Comparison of ENCODE assay signal across 10 cellular contexts in the genomic region with DNA sequence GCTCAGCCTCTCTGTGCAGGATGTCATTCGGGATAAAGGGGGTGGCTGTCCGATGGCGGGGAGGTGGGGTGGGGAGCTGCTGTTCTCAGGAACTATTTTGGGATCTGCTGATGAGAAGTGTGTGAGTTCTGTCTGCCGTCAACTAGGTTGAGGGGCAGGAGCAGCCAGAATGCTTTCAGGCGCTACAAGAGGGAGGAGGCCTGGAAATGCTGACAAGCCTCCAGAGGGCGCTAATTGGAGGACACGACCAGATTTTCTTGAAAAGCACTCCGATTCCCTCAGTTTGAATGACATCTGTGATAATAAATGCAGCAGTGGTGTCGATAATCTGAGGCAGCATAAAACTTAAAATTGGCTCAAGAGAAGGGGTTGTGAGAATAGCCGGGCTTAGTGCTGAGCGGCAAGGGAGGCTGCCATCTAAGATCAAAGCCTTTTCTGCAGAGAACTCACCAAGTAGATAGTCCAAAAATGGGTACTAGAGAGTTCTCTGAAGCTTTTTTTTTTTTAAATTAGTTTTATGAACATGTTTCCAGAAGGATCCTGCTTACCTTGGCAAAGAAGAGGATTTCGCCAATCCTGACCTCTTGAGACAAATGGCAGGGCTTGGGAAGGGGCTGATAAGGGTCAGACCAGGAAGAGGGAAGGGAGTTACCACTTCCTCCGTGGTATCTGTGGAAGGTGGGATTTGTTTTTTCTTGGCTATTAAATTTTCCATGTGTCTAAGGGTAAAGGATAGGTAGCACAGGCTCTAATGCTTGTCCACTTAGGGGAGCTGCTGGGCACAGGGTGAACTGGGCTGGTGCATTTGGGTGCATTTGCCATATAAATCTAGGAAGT.
A peak's percentile ranks its signal among the peaks of the same experiment; 100 is the strongest.
DNase-seq lines count a peak whose midpoint lies in the region; ATAC-seq and TF ChIP-seq lines count a peak whose summit lies in the region.
"Had no signal": no experiment of that assay in that cellular context is flagged by ENCODE, and none has a peak within 500 bp of the region (broad histone marks: within the 10 kb centered on the region; RNA-seq: fewer than 3 reads in every experiment).

No MANE protein-coding gene starts in this region.

- H3K9ac ChIP-seq in colonic mucosa (ENCODE audit: low read depth in 2 of 2, low read length in 2 of 2) = no peak overlapping the region
- H3K9ac ChIP-seq: BLaER1 treated with 17β-estradiol and CSF1 and Interleukin-3, amounts not matched to agents 10 nM and 100 nM had no signal

- H3K4me1 ChIP-seq in colonic mucosa = no peaks in the 10 kb centered on the region
- H3K4me1 ChIP-seq: psoas muscle had no signal

- peak in 1 of 2 donors; percentile 42 for ATAC-seq in naive thymus-derived CD8-positive, alpha-beta T cell
- ATAC-seq in GM18867 (IDR thresholded peaks at IDR 0.05; ENCODE audit: unreplicated experiment) (no peak), HG03442 (IDR thresholded peaks at IDR 0.05; ENCODE audit: unreplicated experiment) (no peak), HG03039 (IDR thresholded peaks at IDR 0.05; ENCODE audit: unreplicated experiment) (no peak)

- peak; percentile 14 for DNase-seq in NCI-H510A treated with DMSO at 0.1 percent for 48 hours (lab: John Stamatoyannopoulos, UW)
- DNase-seq in NCI-H510A (lab: John Stamatoyannopoulos, UW) = no peak
- peak; percentile 59 for DNase-seq in NCI-H69 (lab: John Stamatoyannopoulos, UW)
- DNase-seq in colonic mucosa = peak; percentile 57
- peak in 9 of 10 donors; percentile 6 to 71 (median 33) for DNase-seq in naive thymus-derived CD8-positive, alpha-beta T cell
- DNase-seq: psoas muscle had no signal

- H3K36me3 ChIP-seq in colonic mucosa = no peaks in the 10 kb centered on the region

- no peaks in the 10 kb centered on the region for H3K27me3 ChIP-seq in colonic mucosa
- H3K27me3 ChIP-seq: BLaER1 treated with 17β-estradiol and CSF1 and Interleukin-3, amounts not matched to agents 10 nM and 100 nM had no signal

- peaks cover 0 to 7% (median 0%) of the 10 kb centered on the region in 4 donors for H3K4me1 Mint-ChIP-seq in naive thymus-derived CD8-positive, alpha-beta T cell

- intact Hi-C loops in colonic mucosa (cut with DNase I) = loop anchor here (5.0 kb wide), 1 partner anchor 119 kb away; no protein-coding TSS in a partner anchor

- peak overlapping the region in 2 of 10 donors; percentile 46 to 47 for H3K27ac Mint-ChIP-seq in naive thymus-derived CD8-positive, alpha-beta T cell

- peaks cover under 1 to 95% (median 13%) of the 10 kb centered on the region in 3 donors for H3K36me3 Mint-ChIP-seq in naive thymus-derived CD8-positive, alpha-beta T cell

- TF ChIP-seq CTCF in colonic mucosa (IDR thresholded peaks at IDR 0.05) = no peak

- H3K9me3 Mint-ChIP-seq in naive thymus-derived CD8-positive, alpha-beta T cell = peaks cover 0 to 2% (median 0%) of the 10 kb centered on the region in 9 donors

- H3K4me3 Mint-ChIP-seq in naive thymus-derived CD8-positive, alpha-beta T cell = no peak overlapping the region

- POLR2A ChIA-PET in naive thymus-derived CD8-positive, alpha-beta T cell (lab: Charles Lee) = no interaction called here

- H3K27ac ChIP-seq in colonic mucosa = no peak overlapping the region
- H3K27ac ChIP-seq: BLaER1 treated with 17β-estradiol and CSF1 and Interleukin-3, amounts not matched to agents 10 nM and 100 nM; psoas muscle had no signal

- no peaks in the 10 kb centered on the region for H3K27me3 Mint-ChIP-seq in naive thymus-derived CD8-positive, alpha-beta T cell

- H3K4me3 ChIP-seq in colonic mucosa = no peak overlapping the region
- H3K4me3 ChIP-seq: BLaER1 treated with 17β-estradiol and CSF1 and Interleukin-3, amounts not matched to agents 10 nM and 100 nM; psoas muscle had no signal

- no peaks in the 10 kb centered on the region for H3K9me3 ChIP-seq in colonic mucosa
- H3K9me3 ChIP-seq: BLaER1 treated with 17β-estradiol and CSF1 and Interleukin-3, amounts not matched to agents 10 nM and 100 nM; psoas muscle had no signal
